ENCODE assay signal across 30 cellular contexts in genomic region chr11:98059488-98059887, GRCh38.
"Had no signal": no experiment of that assay in that cellular context is flagged by ENCODE, and none has a peak within 500 bp of the region (broad histone marks: within the 10 kb centered on the region; RNA-seq: fewer than 3 reads in every experiment).

No MANE protein-coding gene starts in this region.

- H3K4me3 ChIP-seq: MG63 had no signal

- H3K9me3 ChIP-seq: MG63 had no signal

- H3K36me3 ChIP-seq: MG63 had no signal

- DNase-seq: Karpas-422, Kasumi-1, MG63, MM.1S, MV-4-11, NCI-H1048, NCI-H1092, NCI-H1092 treated with DMSO at 0.1 percent for 48 hours, NCI-H1105, NCI-H1417, NCI-H1417 treated with DMSO at 0.1 percent for 48 hours, NCI-H1436, NCI-H1436 treated with DMSO at 0.1 percent for 48 hours, NCI-H146, NCI-H1694, NCI-H1694 treated with DMSO at 0.1 percent for 48 hours, NCI-H187, NCI-H187 treated with DMSO at 0.1 percent for 48 hours, NCI-H1930, NCI-H2029, NCI-H2029 treated with DMSO at 0.1 percent for 48 hours, NCI-H2081, NCI-H2081 treated with DMSO at 0.1 percent for 48 hours, NCI-H2107, NCI-H2171, NCI-H2227 treated with DMSO at 0.1 percent for 48 hours, NCI-H226, NCI-H345, NCI-H510A, NCI-H510A treated with DMSO at 0.1 percent for 48 hours had no signal

- H3K27me3 ChIP-seq: MG63 had no signal
